Comparison of ENCODE assay signal across 4 cellular contexts in genomic region chr17:74870028-74870427, GRCh38. TPM values are rescaled to one million over a fixed set of nuclear protein-coding genes. Genes with fewer than 3 reads are reported as not detected.
"Had no signal": no experiment of that assay in that cellular context is flagged by ENCODE, and none has a peak within 500 bp of the region (broad histone marks: within the 10 kb centered on the region; RNA-seq: fewer than 3 reads in every experiment).

No MANE protein-coding gene starts in this region.

RNA-seq across cellular contexts. Expression of gene GRIN2C, which starts 10.3 kb away (rescaled TPM):
- polyA plus RNA-seq: IgD-negative memory B cell had no signal

RNA-seq across cellular contexts. Expression of gene FADS6, which starts 23.4 kb away (rescaled TPM):
- total RNA-seq: HT-29 had no signal
- polyA plus RNA-seq: IgD-negative memory B cell had no signal

RNA-seq across cellular contexts. Expression of gene USH1G, which starts 53.0 kb away (rescaled TPM):
- total RNA-seq: HT-29 had no signal
- polyA plus RNA-seq: IgD-negative memory B cell had no signal

RNA-seq across cellular contexts. Expression of gene OTOP2, which starts 54.0 kb away (rescaled TPM):
- total RNA-seq: GM23338, H1, HT-29 had no signal
- polyA plus RNA-seq: GM23338, IgD-negative memory B cell had no signal
